1 cellular context compared by ENCODE assay signal in the genomic region with DNA sequence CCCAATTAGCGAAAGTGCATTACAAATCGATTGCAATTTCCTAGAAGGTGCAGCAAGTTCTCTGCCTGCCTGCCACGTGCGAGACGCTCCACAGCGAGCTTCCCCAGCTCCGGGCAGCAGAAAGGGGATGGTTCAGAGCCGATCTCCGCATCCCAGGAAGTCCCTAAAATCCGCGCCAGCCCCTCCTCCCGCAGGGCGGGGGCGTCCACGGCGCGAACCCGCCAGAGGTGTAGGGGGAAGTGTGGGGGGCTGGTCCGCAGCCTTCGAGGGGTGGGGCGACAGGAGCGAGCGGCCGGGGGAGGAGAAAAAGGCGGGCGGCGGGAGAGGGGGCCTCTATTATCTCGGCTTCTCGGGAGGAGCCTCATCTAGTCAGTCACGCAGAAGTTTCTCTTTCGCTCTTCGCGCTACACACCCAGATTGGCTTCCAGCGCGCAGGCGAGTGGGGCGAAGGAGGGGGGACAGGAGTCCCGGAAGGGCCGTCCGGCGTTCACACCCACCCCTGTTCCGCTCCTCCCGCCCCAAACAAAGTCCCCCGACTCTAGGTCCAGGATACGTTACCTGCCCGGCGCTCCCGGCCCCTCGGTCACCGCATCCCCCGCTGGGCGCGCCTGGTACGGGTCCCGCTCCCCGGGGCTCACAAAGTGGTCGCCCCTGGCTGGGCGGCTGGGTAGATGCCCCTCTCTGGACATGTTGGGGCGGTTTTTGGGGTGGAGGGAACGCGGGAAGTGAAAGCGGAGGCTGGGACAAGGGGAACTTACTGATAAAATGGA.
TF ChIP-seq lines count a peak whose summit lies in the region.

No MANE protein-coding gene starts in this region.

TF ChIP-seq in K562, 482 proteins besides CTCF, POLR2A, EP300 and RAD21 (continued from another document):
- TF ChIP-seq HNRNPL (IDR thresholded peaks at IDR 0.05; ENCODE audit: low read depth, low read length) (0 out of 2 replicates have a peak, but pooled peaks have one; percentile 5), FOXA1 (IDR thresholded peaks at IDR 0.05; ENCODE audit: borderline replicate concordance) (no peak), SP1 (CRISPR knock-in tag; IDR thresholded peaks at IDR 0.05) (peak; percentile 65), ZNF780A (CRISPR knock-in tag; IDR thresholded peaks at IDR 0.05) (no peak), CHD4 (IDR thresholded peaks at IDR 0.05; ENCODE audit: insufficient read depth, insufficient replicate concordance, low read depth, low read length, poor library complexity, severe bottlenecking) (peak; percentile 30), NR1H2 (CRISPR knock-in tag; IDR thresholded peaks at IDR 0.05) (no peak), ZNF175 (CRISPR knock-in tag; IDR thresholded peaks at IDR 0.05; ENCODE audit: low read depth) (0 out of 2 replicates have a peak, but pooled peaks have one; percentile 1), CCNT2 (IDR thresholded peaks at IDR 0.05; ENCODE audit: borderline replicate concordance, extremely low read depth, insufficient read length, low read depth, low read length) (peak; percentile 86), RAD51 (IDR thresholded peaks at IDR 0.05; ENCODE audit: borderline replicate concordance, low read depth) (no peak; the same call in 1 of the 2 replicates)
- TF ChIP-seq, protein P1, sequence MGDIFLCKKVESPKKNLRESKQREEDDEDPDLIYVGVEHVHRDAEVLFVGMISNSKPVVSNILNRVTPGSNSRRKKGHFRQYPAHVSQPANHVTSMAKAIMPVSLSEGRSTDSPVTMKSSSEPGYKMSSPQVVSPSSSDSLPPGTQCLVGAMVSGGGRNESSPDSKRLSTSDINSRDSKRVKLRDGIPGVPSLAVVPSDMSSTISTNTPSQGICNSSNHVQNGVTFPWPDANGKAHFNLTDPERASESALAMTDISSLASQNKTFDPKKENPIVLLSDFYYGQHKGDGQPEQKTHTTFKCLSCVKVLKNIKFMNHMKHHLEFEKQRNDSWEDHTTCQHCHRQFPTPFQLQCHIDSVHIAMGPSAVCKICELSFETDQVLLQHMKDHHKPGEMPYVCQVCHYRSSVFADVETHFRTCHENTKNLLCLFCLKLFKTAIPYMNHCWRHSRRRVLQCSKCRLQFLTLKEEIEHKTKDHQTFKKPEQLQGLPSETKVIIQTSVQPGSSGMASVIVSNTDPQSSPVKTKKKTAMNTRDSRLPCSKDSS (IDR thresholded peaks at IDR 0.05; ENCODE audit: low read depth, partially characterized antibody): no peak
